ENCODE assay signal across 28 cellular contexts in the genomic region with DNA sequence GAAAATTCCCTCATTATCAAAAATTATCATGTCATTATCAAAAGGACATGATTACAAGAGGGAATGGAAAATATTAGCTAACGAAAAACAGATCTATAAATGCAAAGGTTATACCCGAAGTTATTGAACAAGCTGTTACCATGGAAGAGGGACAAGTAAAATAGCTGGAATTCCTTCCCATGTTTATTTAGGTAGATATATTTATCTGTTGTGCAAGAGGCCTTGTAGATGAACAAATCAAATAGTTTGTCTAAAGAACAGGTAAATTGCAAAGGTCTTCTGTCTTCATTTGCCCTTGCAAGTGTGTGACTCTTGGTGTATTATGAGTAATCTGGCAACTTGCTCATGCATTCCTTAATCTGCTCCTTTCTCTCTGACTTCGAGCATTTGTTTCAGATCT.
"Had no signal": no experiment of that assay in that cellular context is flagged by ENCODE, and none has a peak within 500 bp of the region (broad histone marks: within the 10 kb centered on the region; RNA-seq: fewer than 3 reads in every experiment).

No MANE protein-coding gene starts in this region.

- H3K27ac ChIP-seq: body of pancreas, cardiac muscle cell, colonic mucosa, WERI-Rb-1 had no signal

- H3K4me1 ChIP-seq: body of pancreas, colonic mucosa had no signal

- H3K4me3 ChIP-seq: body of pancreas, cardiac muscle cell, colonic mucosa had no signal

- H3K36me3 ChIP-seq: cardiac muscle cell, colonic mucosa, WERI-Rb-1 had no signal

- DNase-seq: activated B cell treated with CpG ODN at 0.5 μM for 24 hours; activated CD4-positive, alpha-beta T cell treated with anti-CD3 and anti-CD28 coated beads for 48 hours; activated CD4-positive, alpha-beta T cell treated with anti-CD3 and anti-CD28 coated beads, Interleukin-2, amount 50 U/mL, for 1 hour; activated CD4-positive, alpha-beta T cell treated with anti-CD3 and anti-CD28 coated beads, Interleukin-2, amount 50 U/mL, for 48 hours; activated CD8-positive, alpha-beta memory T cell treated with anti-CD3 and anti-CD28 coated beads for 24 hours; activated CD8-positive, alpha-beta T cell treated with anti-CD3 and anti-CD28 coated beads for 36 hours; activated effector memory CD4-positive, alpha-beta T cell treated with Interleukin-2 at 50 U/mL for 16 hours; activated gamma-delta T cell treated with Interleukin-2 at 50 U/mL for 16 hours; activated naive CD4-positive, alpha-beta T cell treated with anti-CD3 and anti-CD28 coated beads, Interleukin-2, amount 50 U/mL, for 16 hours; activated naive CD4-positive, alpha-beta T cell treated with Interleukin-2 at 50 U/mL for 16 hours; activated T-cell treated with anti-CD3 and anti-CD28 coated beads, Interleukin-2, amount 50 U/mL, for 4 hours; amniotic stem cell; anterior cingulate cortex; body of pancreas; central memory CD4-positive, alpha-beta T cell; cerebellar nuclear complex; colonic mucosa; effector CD8-positive, alpha-beta T cell; foreskin fibroblast; head of caudate nucleus; T-helper 1 cell; T-helper 17 cell; T1000; WERI-Rb-1 had no signal

- H3K27me3 ChIP-seq: body of pancreas, cardiac muscle cell, colonic mucosa had no signal

- ATAC-seq: activated CD4-positive, CD25-positive, alpha-beta regulatory T cell treated with anti-CD3 and anti-CD28 coated beads, Interleukin-2, amount 50 U/mL, for 24 hours; activated CD8-positive, alpha-beta T cell treated with anti-CD3 and anti-CD28 coated beads for 36 hours; activated T-cell treated with anti-CD3 and anti-CD28 coated beads, Interleukin-2, amount 50 U/mL, for 4 hours; activated T-helper 17 cell treated with anti-CD3 and anti-CD28 coated beads, Interleukin-2, amount 50 U/mL, for 72 hours; body of pancreas; esophagus mucosa; T-helper 17 cell had no signal

- H3K9me3 ChIP-seq: body of pancreas, colonic mucosa had no signal
